1 cellular context compared by ENCODE assay signal in the genomic region with DNA sequence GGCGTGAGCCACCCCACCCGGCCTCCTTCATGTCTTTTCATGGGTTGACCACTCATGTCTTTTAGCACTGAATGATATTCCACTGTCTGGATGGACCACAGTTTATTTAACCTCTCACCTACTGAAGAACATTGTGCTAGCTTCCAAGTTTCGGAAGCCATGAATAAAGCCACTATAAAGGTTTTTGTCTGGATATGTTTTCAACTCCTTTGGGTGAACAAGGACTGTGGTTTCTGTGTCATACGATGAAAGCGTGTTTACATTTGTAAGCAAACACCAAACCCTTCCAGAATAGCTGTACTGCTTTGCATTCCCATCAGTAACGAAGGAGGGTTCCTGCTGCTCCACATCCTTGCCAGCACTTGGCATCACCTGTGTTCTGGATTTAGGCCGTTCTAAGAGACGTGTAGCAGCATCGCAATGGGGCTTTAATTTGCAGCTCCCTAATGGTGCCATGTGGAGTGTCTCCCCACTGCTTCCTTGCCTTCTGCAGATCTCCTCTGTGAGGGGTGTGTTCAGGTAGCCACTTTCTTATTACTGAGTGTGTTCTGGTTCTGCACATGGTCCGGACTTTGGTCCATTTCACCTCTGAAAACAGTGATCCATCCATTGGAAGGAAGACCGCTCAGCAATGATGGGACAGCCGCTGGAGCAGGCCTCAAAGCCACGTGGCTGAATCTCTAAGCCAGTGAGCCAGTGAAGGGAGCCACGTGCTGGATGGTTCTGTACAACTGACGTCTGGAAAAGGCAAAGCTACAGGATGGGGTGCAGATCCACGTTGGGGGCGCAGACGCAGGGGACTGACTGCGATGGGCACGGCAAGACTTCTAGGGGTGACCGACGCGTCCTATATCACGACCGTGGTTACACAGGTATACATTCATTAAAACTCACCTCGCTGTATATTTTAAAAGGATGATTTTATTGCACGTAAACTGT.
TF ChIP-seq lines count a peak whose summit lies in the region.

No MANE protein-coding gene starts in this region.

TF ChIP-seq in H1, 55 proteins besides CTCF, POLR2A, EP300 and RAD21 (continued from another document):
- TF ChIP-seq, protein P1, sequence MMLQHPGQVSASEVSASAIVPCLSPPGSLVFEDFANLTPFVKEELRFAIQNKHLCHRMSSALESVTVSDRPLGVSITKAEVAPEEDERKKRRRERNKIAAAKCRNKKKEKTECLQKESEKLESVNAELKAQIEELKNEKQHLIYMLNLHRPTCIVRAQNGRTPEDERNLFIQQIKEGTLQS (IDR thresholded peaks at IDR 0.05; ENCODE audit: insufficient read depth, low read depth, low read length), result no peak
- no peak for TF ChIP-seq ASH2L (IDR thresholded peaks at IDR 0.05; ENCODE audit: low read length)
- TF ChIP-seq SP1 (IDR thresholded peaks at IDR 0.05; ENCODE audit: low read depth, low read length), result no peak
- TF ChIP-seq BRCA1 (IDR thresholded peaks at IDR 0.05; ENCODE audit: low read depth, low read length), result no peak
- TF ChIP-seq PHF8 (conservative IDR thresholded peaks at IDR 0.05; ENCODE audit: low read depth, low read length), result no peak
- TF ChIP-seq POU5F1 (IDR thresholded peaks at IDR 0.05; ENCODE audit: low read depth, low read length), result no peak
- TF ChIP-seq SIRT6 (IDR thresholded peaks at IDR 0.05; ENCODE audit: low read length), result no peak
- TF ChIP-seq CHD2 (IDR thresholded peaks at IDR 0.05; ENCODE audit: low read length), result no peak
- TF ChIP-seq, protein P2, sequence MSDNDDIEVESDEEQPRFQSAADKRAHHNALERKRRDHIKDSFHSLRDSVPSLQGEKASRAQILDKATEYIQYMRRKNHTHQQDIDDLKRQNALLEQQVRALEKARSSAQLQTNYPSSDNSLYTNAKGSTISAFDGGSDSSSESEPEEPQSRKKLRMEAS (IDR thresholded peaks at IDR 0.05), result no peak
- TF ChIP-seq, protein P3, sequence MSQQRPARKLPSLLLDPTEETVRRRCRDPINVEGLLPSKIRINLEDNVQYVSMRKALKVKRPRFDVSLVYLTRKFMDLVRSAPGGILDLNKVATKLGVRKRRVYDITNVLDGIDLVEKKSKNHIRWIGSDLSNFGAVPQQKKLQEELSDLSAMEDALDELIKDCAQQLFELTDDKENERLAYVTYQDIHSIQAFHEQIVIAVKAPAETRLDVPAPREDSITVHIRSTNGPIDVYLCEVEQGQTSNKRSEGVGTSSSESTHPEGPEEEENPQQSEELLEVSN (IDR thresholded peaks at IDR 0.05), result no peak
- no peak for TF ChIP-seq HDAC6 (IDR thresholded peaks at IDR 0.05; ENCODE audit: low read depth, low read length)
- TF ChIP-seq RBBP5 (IDR thresholded peaks at IDR 0.05; ENCODE audit: borderline replicate concordance, low read depth, low read length), result no peak
- TF ChIP-seq CEBPB (IDR thresholded peaks at IDR 0.05; ENCODE audit: low read depth, low read length), result no peak
TF ChIP-seq in H1: peak in this region for 0.
